8 cellular contexts compared by ENCODE assay signal in the genomic region with DNA sequence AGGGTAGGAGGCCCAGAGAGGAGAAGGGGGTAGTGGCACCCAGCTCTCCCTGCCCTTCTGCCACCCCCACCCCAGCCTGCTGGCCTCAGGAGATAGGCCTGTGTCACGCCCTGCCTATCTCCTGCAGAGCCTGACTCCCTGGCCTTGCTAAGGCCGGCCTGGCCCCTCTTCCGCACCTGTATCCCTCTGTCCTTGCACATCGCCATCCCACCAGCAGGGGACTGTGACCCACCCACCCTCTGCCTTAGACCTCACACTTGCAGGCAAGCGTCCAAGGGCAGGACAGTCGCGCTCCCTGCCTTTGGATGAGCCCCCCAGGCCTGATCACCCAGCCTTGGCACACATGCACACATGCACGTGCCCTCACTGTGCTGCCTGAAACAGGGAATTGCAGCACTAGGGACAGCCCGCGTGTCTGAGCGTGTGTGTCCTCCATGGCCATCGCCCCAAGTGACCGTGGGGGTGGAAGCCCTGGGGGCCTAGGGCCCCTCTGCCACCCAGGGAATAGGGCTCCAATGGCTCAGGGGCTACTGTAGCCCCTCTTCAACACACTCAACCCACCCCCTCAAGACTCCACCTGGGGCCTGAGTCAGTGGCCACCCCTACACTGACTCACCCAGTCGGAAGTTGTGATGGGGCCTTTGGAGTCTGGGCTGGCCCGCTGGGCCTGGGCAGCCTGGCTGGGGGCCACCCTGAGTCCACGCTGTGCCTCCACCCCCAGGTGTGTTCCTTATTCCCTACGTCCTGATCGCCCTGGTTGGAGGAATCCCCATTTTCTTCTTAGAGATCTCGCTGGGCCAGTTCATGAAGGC. TPM values are rescaled to one million over a fixed set of nuclear protein-coding genes. Genes with fewer than 3 reads are reported as not detected.
A peak's percentile ranks its signal among the peaks of the same experiment; 100 is the strongest.
DNase-seq lines count a peak whose midpoint lies in the region; ATAC-seq and TF ChIP-seq lines count a peak whose summit lies in the region.

No MANE protein-coding gene starts in this region.

- in situ Hi-C loops in G401 (cut with HindIII; ENCODE audit: low sequenced_read_pairs) = no loop called here

- peak; percentile 18 for TF ChIP-seq CTCF in GM12864 (IDR thresholded peaks at IDR 0.05; ENCODE audit: low read depth, low read length, missing control alignments)
- no peak for TF ChIP-seq CTCF in fibroblast of pulmonary artery (IDR thresholded peaks at IDR 0.05; ENCODE audit: low read length, missing control alignments)
- peak; percentile 48 for TF ChIP-seq CTCF in retinal pigment epithelial cell (conservative IDR thresholded peaks at IDR 0.05; ENCODE audit: low read depth, low read length)

- H3K9me3 ChIP-seq in effector memory CD4-positive, alpha-beta T cell (ENCODE audit: control insufficient read depth, low read length) = no peaks in the 10 kb centered on the region

- ATAC-seq in HG03097 (IDR thresholded peaks at IDR 0.05; ENCODE audit: low FRiP score, unreplicated experiment) = no peak

- H3K36me3 ChIP-seq in effector memory CD4-positive, alpha-beta T cell (ENCODE audit: control insufficient read depth, insufficient read depth, low read length) = no peaks in the 10 kb centered on the region

- H3K4me3 ChIP-seq in GM12864 (ENCODE audit: low read depth, low read length) = no peak overlapping the region
- H3K4me3 ChIP-seq in fibroblast of pulmonary artery (replicated peaks; ENCODE audit: low read depth, low read length) = peak overlapping the region; percentile 34
- peak overlapping the region; percentile 48 for H3K4me3 ChIP-seq in retinal pigment epithelial cell (ENCODE audit: low read length)
- no peak overlapping the region for H3K4me3 ChIP-seq in effector memory CD4-positive, alpha-beta T cell (ENCODE audit: insufficient read depth, low read depth, low read length, poor library complexity, severe bottlenecking)

- H3K4me1 ChIP-seq in effector memory CD4-positive, alpha-beta T cell (ENCODE audit: control insufficient read depth, insufficient read depth, low read length, poor library complexity, severe bottlenecking) = no peaks in the 10 kb centered on the region

- H3K27me3 ChIP-seq in effector memory CD4-positive, alpha-beta T cell (replicated peaks; ENCODE audit: control insufficient read depth, insufficient read depth, low read length, poor library complexity, severe bottlenecking) = no peaks in the 10 kb centered on the region

- DNase-seq in GM12864 (ENCODE audit: low read depth) (no peak), SW480 (ENCODE audit: low spot score) (peak; percentile 26), fibroblast of pulmonary artery (ENCODE audit: low read depth) (no peak), retinal pigment epithelial cell (ENCODE audit: low read depth) (no peak), cerebellar cortex (ENCODE audit: low spot score) (no peak), G401 (ENCODE audit: low spot score) (no peak)
- DNase-seq in effector memory CD4-positive, alpha-beta T cell = no peak

- no peak overlapping the region for H3K27ac ChIP-seq in effector memory CD4-positive, alpha-beta T cell (ENCODE audit: insufficient read depth, low read length, poor library complexity, severe bottlenecking)

RNA-seq across cellular contexts. Expression of a gene that starts 2.1 kb away (rescaled TPM):
- 13.1 and 14.5 TPM in 2 replicates for total RNA-seq in G401 (2014; rRNA removed; shearing (Covaris generic))

RNA-seq across cellular contexts. Expression of a gene that starts 16.2 kb away (rescaled TPM):
- 0.74 TPM in 1 of 2 replicates, not detected in the other for total RNA-seq in G401 (2014; rRNA removed; shearing (Covaris generic))

RNA-seq across cellular contexts. Expression of a gene that starts 34.3 kb away (rescaled TPM):
- 132 and 202 TPM in 2 replicates for total RNA-seq in G401 (2014; rRNA removed; shearing (Covaris generic))

RNA-seq across cellular contexts. Expression of a gene that starts 34.8 kb away (rescaled TPM):
- 5.3 and 6.8 TPM in 2 replicates for total RNA-seq in G401 (2014; rRNA removed; shearing (Covaris generic))

RNA-seq across cellular contexts. Expression of a gene that starts 42.9 kb away (rescaled TPM):
- total RNA-seq in G401 (2014; rRNA removed; shearing (Covaris generic)) = 0.20 and 2.5 TPM in 2 replicates

Comparison
In these comparisons a context has a peak if more than half of its experiments do, and no peak if none do; other contexts are left out.
1. H3K4me3 ChIP-seq: peak in fibroblast of pulmonary artery (single experiment) and retinal pigment epithelial cell (single experiment); none in GM12864 (single experiment) and effector memory CD4-positive, alpha-beta T cell (single experiment).